In the genomic region with DNA sequence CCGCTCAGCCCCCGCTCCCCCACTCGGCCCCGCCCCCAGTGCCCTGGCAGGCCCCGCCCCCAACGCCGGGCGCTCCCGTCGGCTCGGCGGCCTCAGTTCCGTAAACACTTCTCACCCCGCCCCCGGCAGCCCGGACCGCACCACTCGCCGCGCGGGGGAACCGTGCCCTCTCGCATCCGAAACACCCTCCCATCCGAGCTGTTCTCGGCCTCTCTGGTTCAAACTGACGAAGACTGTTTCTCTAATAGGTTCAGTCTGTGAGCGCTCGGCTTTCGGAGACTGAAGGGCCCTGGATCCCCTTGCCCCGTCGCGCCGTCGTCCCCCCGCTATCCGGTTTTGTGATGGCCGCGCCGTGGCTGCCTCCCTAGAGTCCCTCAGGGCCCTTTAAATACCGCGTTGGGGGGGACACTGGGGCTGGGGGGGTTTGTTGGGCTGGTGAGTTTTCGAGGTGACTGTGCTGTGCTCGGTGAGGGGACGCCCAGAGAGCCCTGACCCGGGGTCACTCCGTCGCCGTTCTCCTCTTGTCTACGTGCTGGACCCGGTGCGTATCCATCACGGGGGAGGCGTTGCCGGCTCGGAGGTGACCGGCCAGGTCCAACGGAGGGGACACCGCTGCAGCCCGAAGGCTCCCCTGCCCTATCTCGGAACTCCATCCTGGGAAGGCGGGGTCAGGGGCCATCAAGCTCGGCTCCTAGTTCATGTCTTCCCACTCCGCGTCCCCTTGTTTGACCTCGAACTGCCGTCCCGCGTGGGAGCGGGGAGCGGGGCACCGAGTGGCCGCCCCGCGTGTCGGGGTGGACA, we compare ENCODE assay signal across 8 cellular contexts.
DNase-seq lines count a peak whose midpoint lies in the region; ATAC-seq and TF ChIP-seq lines count a peak whose summit lies in the region.

Gene TCP11L2, plus strand, starts transcription at position 333 of the 801 bp plus-strand sequence. CDS start 8,343 bp downstream, outside the sequence.

- ATAC-seq in GM19025 (IDR thresholded peaks at IDR 0.05; ENCODE audit: low read depth, unreplicated experiment) (peak; percentile 71), HG03175 (IDR thresholded peaks at IDR 0.05; ENCODE audit: unreplicated experiment) (peak; percentile 75)

- TF ChIP-seq CTCF in AG04449 (IDR thresholded peaks at IDR 0.05; ENCODE audit: insufficient read depth, low read length, missing control alignments): no peak

- no peak for DNase-seq in AG04449 (ENCODE audit: low read depth, low spot score)
- DNase-seq in NCI-H446 treated with DMSO at 0.1 percent for 48 hours (lab: John Stamatoyannopoulos, UW): peak; percentile 28
- peak; percentile 90 for DNase-seq in activated CD4-positive, alpha-beta T cell treated with anti-CD3 and anti-CD28 coated beads for 48 hours
- DNase-seq in stimulated activated CD4-positive, alpha-beta T cell treated with anti-CD3 and anti-CD28 coated beads, Interleukin-1b, Interleukin-23, amount 100 ng/mL, for 1 hour (ENCODE audit: low read depth in 2 of 2): peak; percentile 88 to 91

- peak within 1 kb of the TSS; percentile 98 for H3K27ac ChIP-seq in cingulate gyrus (ENCODE audit: low read depth, low read length)
- H3K27ac ChIP-seq in layer of hippocampus (ENCODE audit: low read depth, low read length): peak within 1 kb of the TSS; percentile 100

- H3K27me3 ChIP-seq in layer of hippocampus (ENCODE audit: control insufficient read depth, insufficient read depth, low read length): no peaks in the 10 kb centered on the region

- CTCF ChIA-PET in AG04449 (lab: Yijun Ruan, JAX): interaction anchor here (0.8 to 2.0 kb wide), 5 partner anchors 10 to 76 kb away, joined by 3 to 6 read pairs (median 4); no protein-coding TSS in a partner anchor

- POLR2A ChIA-PET in AG04449 (lab: Yijun Ruan, JAX): interaction anchor here (0.5 kb wide), 1 partner anchor 51 kb away, joined by 3 read pairs; no protein-coding TSS in a partner anchor

- H3K4me3 ChIP-seq in AG04449 (ENCODE audit: low read depth, low read length): peak within 1 kb of the TSS; percentile 97
